14 cellular contexts compared by ENCODE assay signal in genomic region chr4:14790487-14790886, GRCh38.
"Had no signal": no experiment of that assay in that cellular context is flagged by ENCODE, and none has a peak within 500 bp of the region (broad histone marks: within the 10 kb centered on the region; RNA-seq: fewer than 3 reads in every experiment).

No MANE protein-coding gene starts in this region.

- DNase-seq: activated CD4-positive, alpha-beta T cell treated with anti-CD3 and anti-CD28 coated beads, Interleukin-2, amount 10 ng/mL, durations not matched to agents 7 days and 5 days; activated CD8-positive, alpha-beta memory T cell treated with anti-CD3 and anti-CD28 coated beads for 24 hours; activated gamma-delta T cell; central memory CD4-positive, alpha-beta T cell; effector CD4-positive, alpha-beta T cell; kidney; left ventricle myocardium superior; mesendoderm; ovary; stimulated activated CD4-positive, alpha-beta T cell treated with anti-CD3 and anti-CD28 coated beads, Interleukin-12 subunit alpha, Interleukin-12 subunit beta, amount 100 ng/mL, for 4 hours; stimulated activated naive CD4-positive, alpha-beta T cell treated with Interleukin-2 at 50 U/mL for 16 hours; upper lobe of left lung had no signal

- ATAC-seq: left ventricle myocardium superior had no signal

- H3K4me1 Mint-ChIP-seq: neural progenitor cell had no signal

- H3K36me3 Mint-ChIP-seq: neural progenitor cell had no signal

- H3K27ac Mint-ChIP-seq: activated CD4-positive, alpha-beta T cell treated with anti-CD3 and anti-CD28 coated beads, Interleukin-2, amount 10 ng/mL, durations not matched to agents 7 days and 5 days; neural progenitor cell; T-helper 2 cell treated with Interferon-gamma antibody and Interleukin-4, amounts not matched to agents 5 μg/mL and 100 μg/mL, for 36 hours had no signal

- H3K4me3 Mint-ChIP-seq: activated CD4-positive, alpha-beta T cell treated with anti-CD3 and anti-CD28 coated beads, Interleukin-2, amount 10 ng/mL, durations not matched to agents 7 days and 5 days; neural progenitor cell; T-helper 2 cell treated with Interferon-gamma antibody and Interleukin-4, amounts not matched to agents 5 μg/mL and 100 μg/mL, for 36 hours had no signal
